15 cellular contexts compared by ENCODE assay signal in genomic region chr22:33022231-33022630, GRCh38. TPM values are rescaled to one million over a fixed set of nuclear protein-coding genes. Genes with fewer than 3 reads are reported as not detected.
DNase-seq lines count a peak whose midpoint lies in the region; TF ChIP-seq lines count a peak whose summit lies in the region.
"Had no signal": no experiment of that assay in that cellular context is flagged by ENCODE, and none has a peak within 500 bp of the region (broad histone marks: within the 10 kb centered on the region; RNA-seq: fewer than 3 reads in every experiment).

No MANE protein-coding gene starts in this region.

- TF ChIP-seq CTCF in OCI-LY7 (conservative IDR thresholded peaks at IDR 0.05; ENCODE audit: low read length): no peak

- H3K79me2 ChIP-seq in OCI-LY7 (ENCODE audit: insufficient read depth, low read depth, low read length): no peaks in the 10 kb centered on the region; the same call in 1 of the 2 replicates

- DNase-seq in SKM-1 treated with dmso at 0.1 percent for 144 hours (lab: John Stamatoyannopoulos, UW; ENCODE audit: unreplicated experiment) (peak; percentile 4), SKM-1 (lab: John Stamatoyannopoulos, UW; ENCODE audit: unreplicated experiment) (no peak), OCI-LY7 (ENCODE audit: low spot score) (peak; percentile 74), CD1c-positive myeloid dendritic cell (ENCODE audit: extremely low spot score) (no peak), G401 (ENCODE audit: low spot score) (no peak)
- DNase-seq: ACHN; BE2C; Calu3; CD8-positive, alpha-beta T cell; GF-D8; HCEC 1CT had no signal

- POLR2A ChIA-PET in OCI-LY7 (lab: Charles Lee): interaction anchor here (0.6 to 1.2 kb wide), 3 partner anchors 18 to 524 kb away, joined by 3 to 5 read pairs (median 3); no protein-coding TSS in a partner anchor

- BruUV-seq in OCI-LY7 (replicated peaks; lab: Mats Ljungman, UMichigan): no TSS peak

- no peaks in the 10 kb centered on the region for H3K36me3 ChIP-seq in BLaER1 treated with 17β-estradiol and CSF1 and Interleukin-3, amounts not matched to agents 10 nM and 100 nM
- H3K36me3 ChIP-seq in OCI-LY7 (ENCODE audit: insufficient read depth, low read length): no peaks in the 10 kb centered on the region
- H3K36me3 ChIP-seq: BE2C had no signal

- peaks cover 0 to 25% (median 16%) of the 10 kb centered on the region in 10 experiments; a peak in 12 of 20 replicates for H3K4me1 ChIP-seq in BLaER1 treated with 17β-estradiol and CSF1 and Interleukin-3, amounts not matched to agents 10 nM and 100 nM
- peaks cover 18% of the 10 kb centered on the region for H3K4me1 ChIP-seq in OCI-LY7 (ENCODE audit: insufficient read depth, low read length, poor library complexity, severe bottlenecking)
- H3K4me1 ChIP-seq: BE2C had no signal

- H3K27ac ChIP-seq in BLaER1 treated with 17β-estradiol and CSF1 and Interleukin-3, amounts not matched to agents 10 nM and 100 nM: no peak overlapping the region
- no peak overlapping the region for H3K27ac ChIP-seq in OCI-LY7 (ENCODE audit: low read depth, low read length, poor library complexity, severe bottlenecking)
- H3K27ac ChIP-seq: HL-60 had no signal

- H3K9ac ChIP-seq in BLaER1 treated with 17β-estradiol and CSF1 and Interleukin-3, amounts not matched to agents 10 nM and 100 nM: no peak overlapping the region

- no peaks in the 10 kb centered on the region for H4K20me1 ChIP-seq in BLaER1 treated with 17β-estradiol and CSF1 and Interleukin-3, amounts not matched to agents 10 nM and 100 nM
- H4K20me1 ChIP-seq in OCI-LY7 (ENCODE audit: insufficient read depth, low read length): no peaks in the 10 kb centered on the region

- no peak overlapping the region for H3K4me3 ChIP-seq in BLaER1 treated with 17β-estradiol and CSF1 and Interleukin-3, amounts not matched to agents 10 nM and 100 nM
- no peak overlapping the region for H3K4me3 ChIP-seq in OCI-LY7 (ENCODE audit: low read depth, low read length, poor library complexity, severe bottlenecking)
- H3K4me3 ChIP-seq: GM23338 had no signal

- H2AFZ ChIP-seq in OCI-LY7 (ENCODE audit: low read length): no peak overlapping the region
- H2AFZ ChIP-seq: GM23338 had no signal

- CTCF ChIA-PET in OCI-LY7 (lab: Charles Lee; ENCODE audit: unreplicated experiment): interaction anchor here (1.0 to 1.2 kb wide), 2 partner anchors 180 to 182 kb away, joined by 3 to 6 read pairs; no protein-coding TSS in a partner anchor

- intact Hi-C loops in OCI-LY7 (cut with micrococcal nuclease; ENCODE audit: unreplicated experiment): loop anchor here (5.0 kb wide), 1 partner anchor 105 kb away; no protein-coding TSS in a partner anchor

- H3K9me3 ChIP-seq in BLaER1 treated with 17β-estradiol and CSF1 and Interleukin-3, amounts not matched to agents 10 nM and 100 nM (replicated peaks in 1 of 11): no peaks in the 10 kb centered on the region
- H3K9me3 ChIP-seq in OCI-LY7 (ENCODE audit: low read length): no peaks in the 10 kb centered on the region
- H3K9me3 ChIP-seq: BE2C had no signal

- no peaks in the 10 kb centered on the region for H3K27me3 ChIP-seq in BLaER1 treated with 17β-estradiol and CSF1 and Interleukin-3, amounts not matched to agents 10 nM and 100 nM
- H3K27me3 ChIP-seq: BE2C had no signal

- peak overlapping the region in 7 of 11 experiments; percentile 22 to 55 (median 35); a peak in 10 of 22 replicates for H3K4me2 ChIP-seq in BLaER1 treated with 17β-estradiol and CSF1 and Interleukin-3, amounts not matched to agents 10 nM and 100 nM
- peak overlapping the region; percentile 20 for H3K4me2 ChIP-seq in OCI-LY7 (ENCODE audit: low read length)
- H3K4me2 ChIP-seq: GM23338 had no signal

- H3K9me2 ChIP-seq in OCI-LY7 (ENCODE audit: insufficient read depth, low read length): no peaks in the 10 kb centered on the region

- in situ Hi-C loops in G401 (cut with HindIII; ENCODE audit: low sequenced_read_pairs): no loop called here

RNA-seq across cellular contexts. Expression of gene SYN3, which starts 36.0 kb away (rescaled TPM):
- total RNA-seq in OCI-LY7 (2014; rRNA removed; shearing (Covaris generic)): 6.6 and 9.7 TPM in 2 replicates
- 5.7 and 6.6 TPM in 2 replicates for total RNA-seq in OCI-LY7 (2022)
- not detected in 2 replicates for total RNA-seq in G401 (2014; rRNA removed; shearing (Covaris generic))
- total RNA-seq: Calu3; CD8-positive, alpha-beta T cell; HT1080 had no signal

Comparison
In these comparisons a context has a peak if more than half of its experiments do, and no peak if none do; other contexts are left out.
1. DNase-seq: peak in SKM-1 treated with dmso at 0.1 percent for 144 hours (single experiment) and OCI-LY7 (single experiment); none in SKM-1 (single experiment), CD1c-positive myeloid dendritic cell (single experiment) and G401 (single experiment).